ENCODE assay signal across 13 cellular contexts in the genomic region with DNA sequence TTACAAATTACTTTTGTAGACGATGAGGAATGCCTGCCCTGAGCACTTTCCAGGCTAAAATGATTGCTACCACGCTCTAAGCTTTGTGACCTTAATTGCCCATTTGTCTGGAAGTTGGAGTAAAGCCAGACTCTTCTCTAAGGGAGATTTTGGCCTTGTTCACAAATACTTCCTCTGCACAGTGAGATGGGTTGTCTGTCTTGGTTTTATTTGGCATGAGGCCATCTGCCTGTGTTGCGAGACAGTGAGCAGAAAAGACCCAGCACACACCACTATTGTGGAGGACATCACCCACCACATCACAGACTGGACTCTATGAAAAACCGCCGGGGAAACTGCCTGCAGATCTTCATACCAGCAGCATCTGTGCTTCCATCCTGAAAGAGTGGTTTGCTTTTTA.
DNase-seq lines count a peak whose midpoint lies in the region; ATAC-seq, FAIRE-seq and TF ChIP-seq lines count a peak whose summit lies in the region.
"Had no signal": no experiment of that assay in that cellular context is flagged by ENCODE, and none has a peak within 500 bp of the region (broad histone marks: within the 10 kb centered on the region; RNA-seq: fewer than 3 reads in every experiment).

No MANE protein-coding gene starts in this region.

- ATAC-seq in omental fat pad (ENCODE audit: low FRiP score) (peak; percentile 57), natural killer cell (no peak)
- ATAC-seq: T-helper 17 cell had no signal

- intact Hi-C loops in esophagus muscularis mucosa (cut with DNase I) (no loop called here), natural killer cell (cut with micrococcal nuclease) (no loop called here)

- H3K4me3 ChIP-seq in esophagus muscularis mucosa: no peak overlapping the region
- H3K4me3 ChIP-seq: pancreas had no signal

- H3K4me1 Mint-ChIP-seq in natural killer cell: no peaks in the 10 kb centered on the region
- H3K4me1 Mint-ChIP-seq: T-helper 17 cell had no signal

- no peak overlapping the region for H3K4me3 Mint-ChIP-seq in natural killer cell
- H3K4me3 Mint-ChIP-seq: T-helper 17 cell had no signal

- peaks cover 0 to 4% of the 10 kb centered on the region in 2 donors for H3K9me3 Mint-ChIP-seq in natural killer cell

- no peaks in the 10 kb centered on the region for H3K27me3 ChIP-seq in esophagus muscularis mucosa
- H3K27me3 ChIP-seq: pancreas had no signal

- no peaks in the 10 kb centered on the region for H3K36me3 Mint-ChIP-seq in natural killer cell

- H3K27ac Mint-ChIP-seq in natural killer cell: no peak overlapping the region
- H3K27ac Mint-ChIP-seq: T-helper 17 cell had no signal

- H3K36me3 ChIP-seq in esophagus muscularis mucosa: no peaks in the 10 kb centered on the region
- H3K36me3 ChIP-seq: pancreas had no signal

- FAIRE-seq in H54 (lab: Jason Lieb, UNC): peak; percentile 90
- FAIRE-seq: H1, pancreas had no signal

- TF ChIP-seq EP300 in esophagus muscularis mucosa (IDR thresholded peaks at IDR 0.05): no peak

- no peak for TF ChIP-seq POLR2A in H54 (IDR thresholded peaks at IDR 0.05; ENCODE audit: low read depth, low read length)
- TF ChIP-seq POLR2A in esophagus muscularis mucosa (IDR thresholded peaks at IDR 0.05; ENCODE audit: low read depth): no peak

- H3K9me3 ChIP-seq in esophagus muscularis mucosa: no peaks in the 10 kb centered on the region
- H3K9me3 ChIP-seq: pancreas had no signal

- WGBS in esophagus muscularis mucosa: 25% methylated on average over 3 of the region's 5 CpGs

- no peaks in the 10 kb centered on the region for H3K27me3 Mint-ChIP-seq in natural killer cell (ENCODE audit: low read depth in 2 of 2)
- H3K27me3 Mint-ChIP-seq: T-helper 17 cell had no signal

- TF ChIP-seq CTCF in esophagus muscularis mucosa (IDR thresholded peaks at IDR 0.05) (no peak), omental fat pad (IDR thresholded peaks at IDR 0.05) (no peak), natural killer cell (IDR thresholded peaks at IDR 0.05) (no peak)

- H3K27ac ChIP-seq in esophagus muscularis mucosa (replicated peaks in 1 of 4): peak overlapping the region; percentile 27 to 60 (median 36)
- H3K27ac ChIP-seq: pancreas had no signal

- peaks cover 9 to 66% (median 53%) of the 10 kb centered on the region in 4 donors for H3K4me1 ChIP-seq in esophagus muscularis mucosa
- H3K4me1 ChIP-seq: pancreas had no signal

- DNase-seq in H54 (ENCODE audit: insufficient read length, low spot score) (no peak), NCI-H82 treated with DMSO at 0.1 percent for 48 hours (lab: John Stamatoyannopoulos, UW; ENCODE audit: unreplicated experiment) (peak; percentile 46), esophagus muscularis mucosa (ENCODE audit: extremely low spot score) (no peak), omental fat pad (ENCODE audit: low spot score) (no peak), natural killer cell (no peak), T-helper 9 cell (no peak), SW480 (ENCODE audit: low spot score) (no peak), AML-193 (lab: John Stamatoyannopoulos, UW) (no peak)
- DNase-seq: DMS53, NCI-H2171, pancreas, T-helper 17 cell had no signal
